Comparison of ENCODE assay signal across 9 cellular contexts in genomic region chr7:47991270-47991669, GRCh38. TPM values are rescaled to one million over a fixed set of nuclear protein-coding genes. Genes with fewer than 3 reads are reported as not detected.
DNase-seq lines count a peak whose midpoint lies in the region; ATAC-seq, FAIRE-seq and TF ChIP-seq lines count a peak whose summit lies in the region.
"Had no signal": no experiment of that assay in that cellular context is flagged by ENCODE, and none has a peak within 500 bp of the region (broad histone marks: within the 10 kb centered on the region; RNA-seq: fewer than 3 reads in every experiment).

No MANE protein-coding gene starts in this region.

- DNase-seq in GM23338 (ENCODE audit: low spot score) (no peak), OCI-LY7 (ENCODE audit: low spot score) (peak; percentile 35), esophagus muscularis mucosa (ENCODE audit: extremely low spot score) (no peak), small intestine (no peak), urothelium cell line (ENCODE audit: low spot score) (no peak), cortex of kidney (lab: John Stamatoyannopoulos, UW) (no peak), NCI-H1694 (lab: John Stamatoyannopoulos, UW) (no peak)
- DNase-seq: NCI-H2081 treated with DMSO at 0.1 percent for 48 hours had no signal

- WGBS in esophagus muscularis mucosa = 84% methylated on average over 1 of the region's 1 CpG
- WGBS in small intestine, 3 donors = 83 to 90% (median 87%) methylated on average over 1 of the region's 1 CpG

- H3K4me3 ChIP-seq in GM23338 = peak overlapping the region; percentile 47; the same call in 1 of the 2 replicates
- peak overlapping the region; percentile 68 for H3K4me3 ChIP-seq in OCI-LY7 (ENCODE audit: low read depth, low read length, poor library complexity, severe bottlenecking)
- peak overlapping the region; percentile 52 to 63 (median 56) for H3K4me3 ChIP-seq in esophagus muscularis mucosa
- H3K4me3 ChIP-seq in small intestine (ENCODE audit: low read depth in 1 of 2, low read length in 2 of 2) = no peak overlapping the region

- H3K4me1 ChIP-seq in GM23338 (ENCODE audit: insufficient read depth) = peaks cover 12% of the 10 kb centered on the region
- peaks cover 19% of the 10 kb centered on the region for H3K4me1 ChIP-seq in OCI-LY7 (ENCODE audit: insufficient read depth, low read length, poor library complexity, severe bottlenecking)
- peaks cover 0 to 16% (median 9%) of the 10 kb centered on the region in 4 donors for H3K4me1 ChIP-seq in esophagus muscularis mucosa
- no peaks in the 10 kb centered on the region for H3K4me1 ChIP-seq in small intestine (ENCODE audit: control insufficient read depth in 2 of 2, insufficient read depth in 1 of 2, low read depth in 1 of 2, low read length in 1 of 2)

- BruUV-seq in OCI-LY7 (replicated peaks; lab: Mats Ljungman, UMichigan) = TSS peak; percentile 91

- H3K27me3 Mint-ChIP-seq in GM23338 (ENCODE audit: insufficient read depth, low read depth, poor library complexity) = peaks cover 2% of the 10 kb centered on the region

- CTCF ChIA-PET in OCI-LY7 (lab: Charles Lee; ENCODE audit: unreplicated experiment) = interaction anchor here (0.9 to 1.6 kb wide), 6 partner anchors 9 to 119 kb away, joined by 3 to 4 read pairs (median 3); no protein-coding TSS in a partner anchor

- H4K20me1 ChIP-seq in GM23338 (replicated peaks; ENCODE audit: insufficient read depth) = no peaks in the 10 kb centered on the region
- no peaks in the 10 kb centered on the region for H4K20me1 ChIP-seq in OCI-LY7 (ENCODE audit: insufficient read depth, low read length)

- FAIRE-seq in small intestine (lab: Jason Lieb, UNC) (no peak), urothelium cell line (lab: Jason Lieb, UNC) (no peak)

- no peak for TF ChIP-seq POLR2A in esophagus muscularis mucosa (IDR thresholded peaks at IDR 0.05; ENCODE audit: low read depth)

- TF ChIP-seq EP300 in esophagus muscularis mucosa (IDR thresholded peaks at IDR 0.05) = no peak

- H3K9me2 ChIP-seq in GM23338 (ENCODE audit: insufficient read depth) = peaks cover 8% of the 10 kb centered on the region; the same call in 1 of the 2 replicates
- no peaks in the 10 kb centered on the region for H3K9me2 ChIP-seq in OCI-LY7 (ENCODE audit: insufficient read depth, low read length)

- peak overlapping the region; percentile 89 for H2AFZ ChIP-seq in GM23338
- H2AFZ ChIP-seq in OCI-LY7 (ENCODE audit: low read length) = peak overlapping the region; percentile 79

- H3K36me3 ChIP-seq in GM23338 (ENCODE audit: insufficient read depth) (no peaks in the 10 kb centered on the region), OCI-LY7 (ENCODE audit: insufficient read depth, low read length) (no peaks in the 10 kb centered on the region), esophagus muscularis mucosa (no peaks in the 10 kb centered on the region), small intestine (ENCODE audit: control insufficient read depth in 2 of 2, insufficient read depth in 2 of 2, low read length in 2 of 2) (no peaks in the 10 kb centered on the region)
- H3K36me3 ChIP-seq: ovary had no signal

- peak overlapping the region; percentile 26; the same call in 1 of the 2 replicates for H3K27ac Mint-ChIP-seq in GM23338

- no peaks in the 10 kb centered on the region for H3F3A ChIP-seq in GM23338 (replicated peaks; ENCODE audit: low read depth)

- no peaks in the 10 kb centered on the region for H3K79me2 ChIP-seq in GM23338 (replicated peaks; ENCODE audit: insufficient read depth)
- H3K79me2 ChIP-seq in OCI-LY7 (ENCODE audit: insufficient read depth, low read depth, low read length) = no peaks in the 10 kb centered on the region

- H3K9me3 ChIP-seq in OCI-LY7 (ENCODE audit: low read length) = no peaks in the 10 kb centered on the region
- no peaks in the 10 kb centered on the region for H3K9me3 ChIP-seq in esophagus muscularis mucosa
- H3K9me3 ChIP-seq in small intestine (ENCODE audit: control insufficient read depth, low read depth) = no peaks in the 10 kb centered on the region
- H3K9me3 ChIP-seq: ovary had no signal

- peak overlapping the region; percentile 76 for H3K27ac ChIP-seq in GM23338 (ENCODE audit: low read depth)
- H3K27ac ChIP-seq in OCI-LY7 (ENCODE audit: low read depth, low read length, poor library complexity, severe bottlenecking) = peak overlapping the region; percentile 79
- peak overlapping the region in 3 of 4 donors; percentile 30 to 60 (median 59) for H3K27ac ChIP-seq in esophagus muscularis mucosa (replicated peaks in 1 of 4)
- peak overlapping the region; percentile 38 to 76 for H3K27ac ChIP-seq in small intestine (ENCODE audit: low read depth in 1 of 2, low read length in 1 of 2)
- H3K27ac ChIP-seq: ovary had no signal

- no peak for ATAC-seq in GM23338

- intact Hi-C loops in OCI-LY7 (cut with micrococcal nuclease; ENCODE audit: unreplicated experiment) = loop anchor here (1.0 to 2.0 kb wide), 3 partner anchors 44 to 119 kb away; partner anchors contain the start of gene C7orf57
- intact Hi-C loops in esophagus muscularis mucosa (cut with DNase I) = loop anchor here (2.0 kb wide), 1 partner anchor 120 kb away; no protein-coding TSS in a partner anchor

- H3K27me3 ChIP-seq in GM23338 (ENCODE audit: insufficient read depth) = no peaks in the 10 kb centered on the region
- no peaks in the 10 kb centered on the region for H3K27me3 ChIP-seq in esophagus muscularis mucosa
- H3K27me3 ChIP-seq in small intestine (ENCODE audit: control insufficient read depth in 2 of 2, insufficient read depth in 2 of 2, low read length in 2 of 2) = no peaks in the 10 kb centered on the region
- H3K27me3 ChIP-seq: ovary had no signal

- TF ChIP-seq CTCF in GM23338 (conservative IDR thresholded peaks at IDR 0.05; ENCODE audit: low read depth in 2 of 2) (no peak), OCI-LY7 (conservative IDR thresholded peaks at IDR 0.05; ENCODE audit: low read length) (no peak), esophagus muscularis mucosa (IDR thresholded peaks at IDR 0.05) (no peak)

- POLR2A ChIA-PET in OCI-LY7 (lab: Charles Lee) = interaction anchor here (1.0 to 2.5 kb wide), 8 partner anchors 9 to 119 kb away, joined by 3 to 8 read pairs (median 5); partner anchors contain the start of gene HUS1

- H3K4me2 ChIP-seq in GM23338 (peak overlapping the region; percentile 72; the same call in 1 of the 2 replicates), OCI-LY7 (ENCODE audit: low read length) (peak overlapping the region; percentile 82)

- peaks cover 6% of the 10 kb centered on the region; the same call in 2 of the 3 replicates for H3K9me3 Mint-ChIP-seq in GM23338

- no peaks in the 10 kb centered on the region for H3K36me3 Mint-ChIP-seq in GM23338 (ENCODE audit: low read depth)

- H3K4me3 Mint-ChIP-seq in GM23338 = peak overlapping the region; percentile 78

- H3K4me1 Mint-ChIP-seq in GM23338 = peaks cover 29% of the 10 kb centered on the region

TF ChIP-seq in GM23338, 12 proteins besides CTCF, POLR2A, EP300 and RAD21 (continues in another document):
- TF ChIP-seq, protein P1, sequence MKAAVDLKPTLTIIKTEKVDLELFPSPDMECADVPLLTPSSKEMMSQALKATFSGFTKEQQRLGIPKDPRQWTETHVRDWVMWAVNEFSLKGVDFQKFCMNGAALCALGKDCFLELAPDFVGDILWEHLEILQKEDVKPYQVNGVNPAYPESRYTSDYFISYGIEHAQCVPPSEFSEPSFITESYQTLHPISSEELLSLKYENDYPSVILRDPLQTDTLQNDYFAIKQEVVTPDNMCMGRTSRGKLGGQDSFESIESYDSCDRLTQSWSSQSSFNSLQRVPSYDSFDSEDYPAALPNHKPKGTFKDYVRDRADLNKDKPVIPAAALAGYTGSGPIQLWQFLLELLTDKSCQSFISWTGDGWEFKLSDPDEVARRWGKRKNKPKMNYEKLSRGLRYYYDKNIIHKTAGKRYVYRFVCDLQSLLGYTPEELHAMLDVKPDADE (IDR thresholded peaks at IDR 0.05) = no peak

RNA-seq across cellular contexts. Expression of gene HUS1, which starts 11.9 kb away (rescaled TPM):
- total RNA-seq in GM23338 (2014; rRNA removed; shearing (Covaris generic)) = 29.7 and 39.0 TPM in 2 replicates
- polyA plus RNA-seq in GM23338 (2016; fragmentation: Nextera tagmentation; extraction: Ambion mirVana) (12.9 and 14.9 TPM in 2 replicates), small intestine (10 to 100 TPM in 2 of 3 donors, 1 to 10 TPM in 1; 9.5 to 12.0 (median 11.9) TPM)
- 24.7 and 28.2 TPM in 2 replicates for total RNA-seq in OCI-LY7 (2014; rRNA removed; shearing (Covaris generic))
- total RNA-seq in OCI-LY7 (2022) (44.5 and 44.8 TPM in 2 replicates), esophagus muscularis mucosa (10 to 100 TPM; 11.5 to 15.6 (median 13.7) TPM)

RNA-seq across cellular contexts. Expression of gene SUN3, which starts 37.6 kb away (rescaled TPM):
- total RNA-seq in GM23338 (2014; rRNA removed; shearing (Covaris generic)) = 0.52 TPM in 1 of 2 replicates, not detected in the other
- polyA plus RNA-seq in GM23338 (2016; fragmentation: Nextera tagmentation; extraction: Ambion mirVana) = 1.0 TPM in 1 of 2 replicates, not detected in the other
- total RNA-seq in OCI-LY7 (2014; rRNA removed; shearing (Covaris generic)) = not detected in 2 replicates
- total RNA-seq in OCI-LY7 (2022) = 2.7 and 2.9 TPM in 2 replicates
- not detected for total RNA-seq in esophagus muscularis mucosa
- not detected for polyA plus RNA-seq in small intestine
- total RNA-seq: ovary had no signal
- polyA plus RNA-seq: ovary had no signal

RNA-seq across cellular contexts. Expression of gene PKD1L1, which starts 43.0 kb away (rescaled TPM):
- 0.03 and 0.16 TPM in 2 replicates for total RNA-seq in GM23338 (2014; rRNA removed; shearing (Covaris generic))
- polyA plus RNA-seq in GM23338 (2016; fragmentation: Nextera tagmentation; extraction: Ambion mirVana) (not detected in 2 replicates), small intestine (under 1 TPM in 1 of 3 donors, not detected in 2; 0.42 TPM)
- total RNA-seq in OCI-LY7 (2014; rRNA removed; shearing (Covaris generic)) = 0.19 and 0.26 TPM in 2 replicates
- total RNA-seq in OCI-LY7 (2022) (0.63 TPM in 2 replicates), esophagus muscularis mucosa (1 to 10 TPM in 1 of 4 donors, under 1 TPM in 3; 0.50 to 1.7 (median 0.73) TPM)

RNA-seq across cellular contexts. Expression of gene C7orf57, which starts 44.1 kb away (rescaled TPM):
- 0.42 and 1.6 TPM in 2 replicates for total RNA-seq in GM23338 (2014; rRNA removed; shearing (Covaris generic))
- polyA plus RNA-seq in GM23338 (2016; fragmentation: Nextera tagmentation; extraction: Ambion mirVana) (1.7 and 2.1 TPM in 2 replicates), small intestine (under 1 TPM in 1 of 3 donors, not detected in 2; 0.03 TPM)
- 0.25 and 0.59 TPM in 2 replicates for total RNA-seq in OCI-LY7 (2014; rRNA removed; shearing (Covaris generic))
- total RNA-seq in OCI-LY7 (2022) (0.18 and 0.29 TPM in 2 replicates), esophagus muscularis mucosa (not detected)

Comparison
In these comparisons a context has a peak if more than half of its experiments do, and no peak if none do; other contexts are left out.
1. H3K4me3 ChIP-seq: peak in GM23338 (single experiment), OCI-LY7 (single experiment) and esophagus muscularis mucosa (4 of 4); none in small intestine (0 of 2).
2. Peak in every context shown above with its lines, with median percentiles within 50 percentile points of each other: H3K27ac ChIP-seq.